ENCODE assay signal across 16 cellular contexts in the genomic region with DNA sequence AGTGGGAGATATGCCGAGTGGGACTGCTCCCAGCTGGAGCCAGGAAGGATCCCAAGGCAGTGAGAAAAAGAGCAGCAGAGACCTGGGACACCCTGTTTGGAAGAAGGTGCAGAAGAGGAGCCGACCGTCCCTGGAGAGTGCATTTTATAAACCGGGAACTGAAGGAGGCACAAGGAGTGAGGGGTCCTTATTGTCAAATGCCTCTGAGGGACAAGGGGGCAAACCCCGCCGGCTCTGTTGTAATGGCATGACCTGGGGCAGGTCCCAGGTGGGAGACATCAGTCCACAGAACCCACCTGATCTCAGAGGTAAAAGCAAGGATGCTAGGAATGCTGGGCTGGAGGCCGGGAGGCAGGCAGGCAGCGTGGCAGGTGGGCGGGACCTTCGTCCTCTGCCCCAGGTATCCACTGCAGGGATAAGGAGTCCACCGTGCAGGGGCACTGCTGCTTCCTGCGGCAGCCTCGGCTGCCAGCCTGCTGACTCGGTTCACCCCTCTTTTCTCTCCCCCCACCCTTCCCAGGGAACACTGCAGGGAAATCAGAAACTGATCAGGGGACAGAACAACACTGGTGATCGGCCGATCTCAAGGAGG. TPM values are rescaled to one million over a fixed set of nuclear protein-coding genes. Genes with fewer than 3 reads are reported as not detected.
DNase-seq lines count a peak whose midpoint lies in the region; ATAC-seq, FAIRE-seq and TF ChIP-seq lines count a peak whose summit lies in the region.
"Had no signal": no experiment of that assay in that cellular context is flagged by ENCODE, and none has a peak within 500 bp of the region (broad histone marks: within the 10 kb centered on the region; RNA-seq: fewer than 3 reads in every experiment).

No MANE protein-coding gene starts in this region.

- peaks cover 6% of the 10 kb centered on the region for H3K9me3 ChIP-seq in DND-41 (ENCODE audit: insufficient read depth, low read length, severe bottlenecking)
- H3K9me3 ChIP-seq: HAP-1 had no signal

- peak overlapping the region; percentile 41; the same call in 1 of the 2 replicates for H3K27ac ChIP-seq in DND-41 (ENCODE audit: low read length)
- H3K27ac ChIP-seq: BLaER1 treated with 17β-estradiol and CSF1 and Interleukin-3, amounts not matched to agents 10 nM and 100 nM had no signal

- peaks cover 3% of the 10 kb centered on the region; the same call in 1 of the 2 replicates for H4K20me1 ChIP-seq in DND-41 (ENCODE audit: insufficient read depth, low read length)
- H4K20me1 ChIP-seq: BLaER1 treated with 17β-estradiol and CSF1 and Interleukin-3, amounts not matched to agents 10 nM and 100 nM had no signal

- peak; percentile 9 for FAIRE-seq in urothelium cell line (lab: Jason Lieb, UNC)
- FAIRE-seq: GM12878, GM19239, HepG2 had no signal

- TF ChIP-seq CTCF in DND-41 (IDR thresholded peaks at IDR 0.05; ENCODE audit: borderline replicate concordance, extremely low read depth, low read length, poor library complexity, severe bottlenecking) = no peak

- H3K27me3 ChIP-seq in DND-41 (ENCODE audit: insufficient read depth, low read length, poor library complexity) (no peaks in the 10 kb centered on the region), H7 (ENCODE audit: control insufficient read depth, insufficient read depth, low read length) (no peaks in the 10 kb centered on the region)

- H3K79me2 ChIP-seq in DND-41 (ENCODE audit: insufficient read depth, low read length) = peaks cover 100% of the 10 kb centered on the region

- H3K4me2 ChIP-seq in DND-41 (ENCODE audit: insufficient read depth, low read length) = no peak overlapping the region
- H3K4me2 ChIP-seq: BLaER1 treated with 17β-estradiol and CSF1 and Interleukin-3, amounts not matched to agents 10 nM and 100 nM had no signal

- no peak overlapping the region for H2AFZ ChIP-seq in DND-41 (ENCODE audit: low read depth, low read length)

- no peak overlapping the region for H3K4me3 ChIP-seq in DND-41 (ENCODE audit: low read depth in 1 of 2, low read length in 2 of 2)
- H3K4me3 ChIP-seq in H7 (ENCODE audit: insufficient read depth, low read depth, low read length) = no peak overlapping the region
- H3K4me3 ChIP-seq: BLaER1 treated with 17β-estradiol and CSF1 and Interleukin-3, amounts not matched to agents 10 nM and 100 nM; GM12878; HAP-1 had no signal

- ATAC-seq in DND-41 (ENCODE audit: insufficient read depth, low read depth) (no peak), left lobe of liver (no peak)
- ATAC-seq: CD8-positive, alpha-beta T cell; GM12878; HepG2 had no signal

- peaks cover 54% of the 10 kb centered on the region for H3K4me1 ChIP-seq in DND-41 (ENCODE audit: insufficient read depth, low read length)
- H3K4me1 ChIP-seq: HAP-1 had no signal

- DNase-seq in DND-41 (no peak), H7 (peak; percentile 46), left lobe of liver (ENCODE audit: low spot score) (peak; percentile 18), urothelium cell line (ENCODE audit: low spot score) (no peak), SIG-M5 (lab: John Stamatoyannopoulos, UW) (no peak), SKM-1 (lab: John Stamatoyannopoulos, UW; ENCODE audit: unreplicated experiment) (no peak)
- DNase-seq: Calu3, DMS79 treated with DMSO at 0.1 percent for 48 hours, EL, GOT3 had no signal

- H3K9ac ChIP-seq in DND-41 (ENCODE audit: low read depth, low read length) = no peak overlapping the region
- H3K9ac ChIP-seq: BLaER1 treated with 17β-estradiol and CSF1 and Interleukin-3, amounts not matched to agents 10 nM and 100 nM had no signal

- peaks cover 94% of the 10 kb centered on the region for H3K36me3 ChIP-seq in DND-41 (ENCODE audit: insufficient read depth, low read length)
- H3K36me3 ChIP-seq in H7 (replicated peaks; ENCODE audit: control insufficient read depth, insufficient read depth, low read length) = no peaks in the 10 kb centered on the region
- H3K36me3 ChIP-seq: BLaER1 treated with 17β-estradiol and CSF1 and Interleukin-3, amounts not matched to agents 10 nM and 100 nM; HAP-1 had no signal

RNA-seq across cellular contexts. Expression of gene ADAMTS17, which starts 26.9 kb away (rescaled TPM):
- 0.55 and 2.3 TPM in 2 replicates for total RNA-seq in H7 (2014; rRNA removed; shearing (Covaris generic))
- total RNA-seq in left lobe of liver = 22.4 TPM

Comparison
In these comparisons a context has a peak if more than half of its experiments do, and no peak if none do; other contexts are left out.
1. DNase-seq: peak in H7 (single experiment) and left lobe of liver (single experiment); none in DND-41 (single experiment), urothelium cell line (single experiment), SIG-M5 (single experiment) and SKM-1 (single experiment).